ENCODE assay signal across 1 cellular context in genomic region chr22:50530280-50530856, GRCh38.
TF ChIP-seq lines count a peak whose summit lies in the region.

No MANE protein-coding gene starts in this region.

TF ChIP-seq in K562, 482 proteins besides CTCF, POLR2A, EP300 and RAD21:
- TF ChIP-seq RBFOX2 (IDR thresholded peaks at IDR 0.05; ENCODE audit: low read depth, low read length): no peak; the same call in 1 of the 2 replicates
- TF ChIP-seq POLR2G (IDR thresholded peaks at IDR 0.05; ENCODE audit: low read depth, low read length): peak; percentile 55; the same call in 1 of the 2 replicates
- TF ChIP-seq, protein P1, sequence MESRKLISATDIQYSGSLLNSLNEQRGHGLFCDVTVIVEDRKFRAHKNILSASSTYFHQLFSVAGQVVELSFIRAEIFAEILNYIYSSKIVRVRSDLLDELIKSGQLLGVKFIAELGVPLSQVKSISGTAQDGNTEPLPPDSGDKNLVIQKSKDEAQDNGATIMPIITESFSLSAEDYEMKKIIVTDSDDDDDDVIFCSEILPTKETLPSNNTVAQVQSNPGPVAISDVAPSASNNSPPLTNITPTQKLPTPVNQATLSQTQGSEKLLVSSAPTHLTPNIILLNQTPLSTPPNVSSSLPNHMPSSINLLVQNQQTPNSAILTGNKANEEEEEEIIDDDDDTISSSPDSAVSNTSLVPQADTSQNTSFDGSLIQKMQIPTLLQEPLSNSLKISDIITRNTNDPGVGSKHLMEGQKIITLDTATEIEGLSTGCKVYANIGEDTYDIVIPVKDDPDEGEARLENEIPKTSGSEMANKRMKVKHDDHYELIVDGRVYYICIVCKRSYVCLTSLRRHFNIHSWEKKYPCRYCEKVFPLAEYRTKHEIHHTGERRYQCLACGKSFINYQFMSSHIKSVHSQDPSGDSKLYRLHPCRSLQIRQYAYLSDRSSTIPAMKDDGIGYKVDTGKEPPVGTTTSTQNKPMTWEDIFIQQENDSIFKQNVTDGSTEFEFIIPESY (CRISPR knock-in tag; IDR thresholded peaks at IDR 0.05): peak; percentile 47; the same call in 1 of the 2 replicates
